In genomic region chr13:21518617-21519144, GRCh38 we compare ENCODE assay signal across 31 cellular contexts.
"Had no signal": no experiment of that assay in that cellular context is flagged by ENCODE, and none has a peak within 500 bp of the region (broad histone marks: within the 10 kb centered on the region; RNA-seq: fewer than 3 reads in every experiment).

No MANE protein-coding gene starts in this region.

- H3K9ac ChIP-seq: KMS-11 had no signal

- H3K9me3 ChIP-seq: adrenal gland, body of pancreas, breast epithelium, Peyer's patch had no signal

- H3K36me3 ChIP-seq: breast epithelium, WERI-Rb-1 had no signal

- H3K4me2 ChIP-seq: KMS-11 had no signal

- H3K4me3 ChIP-seq: adrenal gland, body of pancreas, breast epithelium, Peyer's patch had no signal

- H3K27ac ChIP-seq: adrenal gland, body of pancreas, breast epithelium, KMS-11, Peyer's patch, WERI-Rb-1 had no signal

- DNase-seq: activated CD4-positive, alpha-beta T cell treated with anti-CD3 and anti-CD28 coated beads for 1 hour; activated CD4-positive, alpha-beta T cell treated with anti-CD3 and anti-CD28 coated beads for 48 hours; activated CD4-positive, alpha-beta T cell treated with anti-CD3 and anti-CD28 coated beads, Interleukin-2, amount 50 U/mL, for 4 hours; activated CD4-positive, CD25-positive, alpha-beta regulatory T cell; activated CD8-positive, alpha-beta T cell treated with anti-CD3 and anti-CD28 coated beads for 36 hours; activated gamma-delta T cell treated with Interleukin-2 at 50 U/mL for 16 hours; activated naive CD4-positive, alpha-beta T cell treated with anti-CD3 and anti-CD28 coated beads for 36 hours; activated T-cell treated with anti-CD3 and anti-CD28 coated beads, Interleukin-2, amount 50 U/mL, for 4 hours; adrenal gland; body of pancreas; caudate nucleus; MM.1S; MV-4-11; NCI-H1092; NCI-H1436 treated with DMSO at 0.1 percent for 48 hours; NCI-H1694 treated with DMSO at 0.1 percent for 48 hours; NCI-H2029; NCI-H345; NCI-H524 treated with DMSO at 0.1 percent for 48 hours; Peyer's patch; RPMI8226; SIG-M5; T-cell; T-helper 2 cell; T-helper 9 cell; WERI-Rb-1 had no signal

- ATAC-seq: activated CD8-positive, alpha-beta T cell treated with anti-CD3 and anti-CD28 coated beads for 36 hours; activated naive CD4-positive, alpha-beta T cell treated with anti-CD3 and anti-CD28 coated beads, Interleukin-2, amount 50 U/mL, for 72 hours; activated T-cell treated with anti-CD3 and anti-CD28 coated beads, Interleukin-2, amount 50 U/mL, for 4 hours; body of pancreas; SK-N-SH treated with all-trans-retinoic acid at 6 μM for 48 hours; T-cell had no signal

- FAIRE-seq: astrocyte had no signal

- H3K4me1 ChIP-seq: adrenal gland, body of pancreas, breast epithelium, Peyer's patch had no signal

- H3K27me3 ChIP-seq: adrenal gland, body of pancreas, breast epithelium, Peyer's patch had no signal
